Comparison of ENCODE assay signal across 1 cellular context in the genomic region with DNA sequence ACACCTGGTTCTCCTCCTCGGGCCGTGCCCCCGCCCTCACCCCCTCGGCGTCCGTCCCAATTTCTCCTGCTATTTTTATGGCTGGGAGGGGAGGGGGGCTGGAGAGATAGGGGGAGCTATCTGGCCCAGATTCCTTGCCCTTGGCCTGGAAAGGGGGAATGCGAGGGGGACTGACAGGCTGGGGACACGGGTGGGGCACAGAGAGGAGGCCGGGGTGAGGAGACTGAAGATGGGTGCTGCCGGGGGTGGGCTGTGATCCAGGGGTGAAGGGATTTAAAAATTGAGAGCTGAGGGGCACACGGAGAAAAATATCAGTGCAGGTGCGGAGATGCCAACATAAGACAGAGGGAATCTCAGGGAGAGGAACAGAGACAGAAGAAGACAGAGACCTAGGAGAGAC.
TF ChIP-seq lines count a peak whose summit lies in the region.

No MANE protein-coding gene starts in this region.

TF ChIP-seq in SK-N-SH, 30 proteins besides CTCF, POLR2A, EP300 and RAD21 (continued from another document):
- no peak for TF ChIP-seq ZBTB33 (IDR thresholded peaks at IDR 0.05; ENCODE audit: borderline replicate concordance, low read depth)
TF ChIP-seq in SK-N-SH: peak in this region for 0.
